15 cellular contexts compared by ENCODE assay signal in the genomic region with DNA sequence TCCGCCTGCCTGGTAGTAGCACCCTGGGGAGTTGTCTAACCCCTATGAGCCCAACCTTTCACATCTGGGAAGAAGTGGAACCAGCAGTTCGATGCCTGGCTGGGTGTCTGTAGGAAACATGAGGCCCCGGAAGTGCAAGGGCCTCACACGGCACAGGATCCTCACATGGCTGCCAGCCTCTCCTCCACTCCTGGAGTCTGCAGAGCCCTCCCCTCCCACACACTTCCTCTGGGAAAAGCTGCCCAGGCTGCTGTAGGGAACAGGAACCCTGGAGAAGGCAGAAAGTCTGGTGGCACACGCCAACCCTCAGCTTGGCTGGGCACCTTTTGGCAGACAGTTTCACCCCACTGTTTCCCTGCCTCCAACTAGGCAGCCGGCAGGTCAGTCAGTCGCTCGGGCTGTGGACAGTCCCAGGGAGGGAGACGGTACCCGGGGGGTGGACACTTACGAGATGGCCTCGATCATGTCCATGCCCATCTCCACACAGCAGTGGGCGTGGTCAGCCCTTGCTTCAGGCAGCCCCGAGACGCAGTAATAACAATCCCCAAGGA.
DNase-seq lines count a peak whose midpoint lies in the region; ATAC-seq and TF ChIP-seq lines count a peak whose summit lies in the region.
"Had no signal": no experiment of that assay in that cellular context is flagged by ENCODE, and none has a peak within 500 bp of the region (broad histone marks: within the 10 kb centered on the region; RNA-seq: fewer than 3 reads in every experiment).

No MANE protein-coding gene starts in this region.

- H3K9ac ChIP-seq in BLaER1: no peak overlapping the region
- no peak overlapping the region for H3K9ac ChIP-seq in skeletal muscle satellite cell (ENCODE audit: low read depth, low read length)

- ATAC-seq in left lobe of liver (peak; percentile 3), HG03439 (IDR thresholded peaks at IDR 0.05; ENCODE audit: unreplicated experiment) (no peak), HG02678 (IDR thresholded peaks at IDR 0.05; ENCODE audit: unreplicated experiment) (no peak), HG03095 (IDR thresholded peaks at IDR 0.05; ENCODE audit: unreplicated experiment) (no peak)
- ATAC-seq: left lung had no signal

- DNase-seq in coronary artery (ENCODE audit: low spot score): no peak
- no peak for DNase-seq in left lobe of liver (ENCODE audit: low spot score)
- no peak for DNase-seq in middle frontal gyrus (ENCODE audit: extremely low spot score, low spot score)
- DNase-seq: activated CD4-positive, alpha-beta memory T cell treated with anti-CD3 and anti-CD28 coated beads, Interleukin-2, amount 10 ng/mL, durations not matched to agents 7 days and 5 days; Caco-2; cortex of kidney; NCI-H2171; stimulated activated CD4-positive, alpha-beta T cell treated with anti-CD3 and anti-CD28 coated beads, Interleukin-12 subunit alpha, Interleukin-12 subunit beta, amount 100 ng/mL, for 4 hours; trophoblast cell had no signal

- H3K4me1 ChIP-seq in BLaER1 (peaks cover 100% of the 10 kb centered on the region), skeletal muscle satellite cell (ENCODE audit: control insufficient read depth, insufficient read depth, low read length) (no peaks in the 10 kb centered on the region)
- H3K4me1 ChIP-seq: Caco-2, left lung had no signal

- H3K4me2 ChIP-seq in BLaER1: peak overlapping the region; percentile 90
- peak overlapping the region; percentile 35 for H3K4me2 ChIP-seq in skeletal muscle satellite cell (ENCODE audit: low read length)

- H3K4me3 ChIP-seq in BLaER1 (no peak overlapping the region), coronary artery (peak overlapping the region; percentile 46), skeletal muscle satellite cell (ENCODE audit: low read length) (no peak overlapping the region)
- H3K4me3 ChIP-seq: left lung had no signal

- no peak for TF ChIP-seq CTCF in coronary artery (IDR thresholded peaks at IDR 0.05)

- H3K9me3 ChIP-seq in BLaER1 (no peaks in the 10 kb centered on the region), skeletal muscle satellite cell (replicated peaks; ENCODE audit: low read length) (no peaks in the 10 kb centered on the region)
- H3K9me3 ChIP-seq: Caco-2, left lung had no signal

- H3K36me3 ChIP-seq in BLaER1: no peaks in the 10 kb centered on the region
- no peaks in the 10 kb centered on the region for H3K36me3 ChIP-seq in skeletal muscle satellite cell (ENCODE audit: insufficient read depth, low read length)
- H3K36me3 ChIP-seq: left lung had no signal

- no peak overlapping the region; the same call in 1 of the 2 replicates for H3K27ac ChIP-seq in BLaER1
- peak overlapping the region; percentile 78 to 94 for H3K27ac ChIP-seq in coronary artery
- H3K27ac ChIP-seq: left lung had no signal

- peaks cover 6% of the 10 kb centered on the region for H4K20me1 ChIP-seq in BLaER1

- H3K27me3 ChIP-seq in BLaER1: peaks cover 6% of the 10 kb centered on the region; the same call in 1 of the 2 replicates
- peaks cover 23% of the 10 kb centered on the region for H3K27me3 ChIP-seq in skeletal muscle satellite cell (ENCODE audit: control insufficient read depth, insufficient read depth, low read length)
